Comparison of ENCODE assay signal across 15 cellular contexts in genomic region chr12:89183985-89184435, GRCh38.
DNase-seq lines count a peak whose midpoint lies in the region; TF ChIP-seq lines count a peak whose summit lies in the region.
"Had no signal": no experiment of that assay in that cellular context is flagged by ENCODE, and none has a peak within 500 bp of the region (broad histone marks: within the 10 kb centered on the region; RNA-seq: fewer than 3 reads in every experiment).

No MANE protein-coding gene starts in this region.

- H3K4me3 ChIP-seq in esophagus squamous epithelium = no peak overlapping the region
- no peak overlapping the region for H3K4me3 ChIP-seq in muscle layer of duodenum (ENCODE audit: low read depth in 1 of 2, low read length in 2 of 2)

- peaks cover 0 to 2% (median 0%) of the 10 kb centered on the region in 3 donors for H3K9me3 ChIP-seq in esophagus squamous epithelium
- peaks cover under 1 to 5% of the 10 kb centered on the region in 2 donors for H3K9me3 ChIP-seq in muscle layer of duodenum (ENCODE audit: control insufficient read depth in 1 of 2, low read length in 2 of 2)

- H3K36me3 ChIP-seq in esophagus squamous epithelium (no peaks in the 10 kb centered on the region), muscle layer of duodenum (ENCODE audit: control insufficient read depth in 1 of 2, insufficient read depth in 2 of 2, low read length in 2 of 2) (no peaks in the 10 kb centered on the region)

- H3K4me1 ChIP-seq in esophagus squamous epithelium = peaks cover 19 to 30% (median 24%) of the 10 kb centered on the region in 3 donors
- H3K4me1 ChIP-seq in muscle layer of duodenum (ENCODE audit: control insufficient read depth in 1 of 2, insufficient read depth in 2 of 2, low read length in 2 of 2) = peaks cover 6 to 17% of the 10 kb centered on the region in 2 donors

- H3K27ac ChIP-seq in esophagus squamous epithelium = peak overlapping the region in 3 of 4 donors; percentile 14 to 75 (median 63)
- peak overlapping the region; percentile 20 for H3K27ac ChIP-seq in muscle layer of duodenum (ENCODE audit: low read length)
- H3K27ac ChIP-seq: 22Rv1 had no signal

- intact Hi-C loops in esophagus squamous epithelium (cut with DNase I) = no loop called here

- 38 to 45% methylated on average over 2 of the region's 2 CpGs for WGBS in esophagus squamous epithelium, 2 donors

- DNase-seq in DMS53 (lab: John Stamatoyannopoulos, UW) (peak; percentile 17), DMS53 treated with DMSO at 0.1 percent for 48 hours (lab: John Stamatoyannopoulos, UW; ENCODE audit: unreplicated experiment) (no peak), esophagus squamous epithelium (lab: John Stamatoyannopoulos, UW) (no peak), amygdala (lab: John Stamatoyannopoulos, UW) (no peak), NCI-H1105 treated with DMSO at 0.1 percent for 48 hours (lab: John Stamatoyannopoulos, UW) (no peak)
- no peak for DNase-seq in stimulated activated CD4-positive, alpha-beta T cell treated with anti-CD3 and anti-CD28 coated beads, Interleukin-2, amount 100 ng/mL, for 48 hours
- no peak for DNase-seq in activated CD4-positive, alpha-beta T cell treated with anti-CD3 and anti-CD28 coated beads, Interleukin-2, amount 50 U/mL, for 48 hours
- DNase-seq: activated CD4-positive, alpha-beta T cell treated with anti-CD3 and anti-CD28 coated beads, Interleukin-2, amount 10 ng/mL, durations not matched to agents 7 days and 5 days; activated naive CD4-positive, alpha-beta T cell treated with Interleukin-2 at 50 U/mL for 16 hours; DMS79; foreskin melanocyte; NCI-H2029 treated with DMSO at 0.1 percent for 48 hours; stimulated activated naive CD4-positive, alpha-beta T cell treated with Interleukin-2 at 50 U/mL for 16 hours had no signal

- no peaks in the 10 kb centered on the region for H3K27me3 ChIP-seq in esophagus squamous epithelium
- H3K27me3 ChIP-seq in muscle layer of duodenum (ENCODE audit: low read depth, low read length) = no peaks in the 10 kb centered on the region

- TF ChIP-seq CTCF in esophagus squamous epithelium (IDR thresholded peaks at IDR 0.05) = no peak

- no peak for TF ChIP-seq POLR2A in esophagus squamous epithelium (IDR thresholded peaks at IDR 0.05)
